ENCODE assay signal across 8 cellular contexts in genomic region chr2:86562891-86563649, GRCh38. TPM values are rescaled to one million over a fixed set of nuclear protein-coding genes. Genes with fewer than 3 reads are reported as not detected.
DNase-seq lines count a peak whose midpoint lies in the region; ATAC-seq and TF ChIP-seq lines count a peak whose summit lies in the region.

Gene CHMP3, minus strand, starts transcription at chr2:86563443. Its CDS starts 95 bp downstream, at chr2:86563348.

- peaks cover 37% of the 10 kb centered on the region for H3K36me3 Mint-ChIP-seq in activated T-helper 2 cell treated with anti-CD3 and anti-CD28 coated beads, Interferon-gamma antibody, Interleukin-2, Interleukin-4, amounts not matched to agents 10 μg/mL and 5 μg/mL and 100 μg/mL, durations not matched to agents 14 hours and 24 hours and 36 hours (ENCODE audit: low read depth)
- H3K36me3 Mint-ChIP-seq in natural killer cell, result no peaks in the 10 kb centered on the region

- H3K9me3 ChIP-seq in RWPE2 (ENCODE audit: severe bottlenecking), result no peaks in the 10 kb centered on the region

- peak within 1 kb of the TSS; percentile 90 for H3K4me3 Mint-ChIP-seq in activated T-helper 2 cell treated with anti-CD3 and anti-CD28 coated beads, Interferon-gamma antibody, Interleukin-2, Interleukin-4, amounts not matched to agents 10 μg/mL and 5 μg/mL and 100 μg/mL, durations not matched to agents 14 hours and 24 hours and 36 hours (ENCODE audit: low read depth)
- peak within 1 kb of the TSS; percentile 96 for H3K4me3 Mint-ChIP-seq in natural killer cell

- peaks cover 37% of the 10 kb centered on the region for H3K4me1 Mint-ChIP-seq in activated T-helper 2 cell treated with anti-CD3 and anti-CD28 coated beads, Interferon-gamma antibody, Interleukin-2, Interleukin-4, amounts not matched to agents 10 μg/mL and 5 μg/mL and 100 μg/mL, durations not matched to agents 14 hours and 24 hours and 36 hours (ENCODE audit: low read depth)
- H3K4me1 Mint-ChIP-seq in natural killer cell, result peaks cover 28 to 34% of the 10 kb centered on the region in 2 donors

- H3K4me3 ChIP-seq in RWPE2 (ENCODE audit: severe bottlenecking) (peak within 1 kb of the TSS; percentile 72), fibroblast of mammary gland (ENCODE audit: control insufficient read depth, low read depth, low read length) (peak within 1 kb of the TSS; percentile 92)

- TF ChIP-seq CTCF in RWPE2 (IDR thresholded peaks at IDR 0.05; ENCODE audit: poor library complexity, severe bottlenecking), result no peak
- TF ChIP-seq CTCF in fibroblast of mammary gland (conservative IDR thresholded peaks at IDR 0.05; ENCODE audit: control insufficient read depth, insufficient read depth, low read depth, low read length), result no peak
- no peak for TF ChIP-seq CTCF in natural killer cell (IDR thresholded peaks at IDR 0.05)

- H3K27me3 Mint-ChIP-seq in activated T-helper 2 cell treated with anti-CD3 and anti-CD28 coated beads, Interferon-gamma antibody, Interleukin-2, Interleukin-4, amounts not matched to agents 10 μg/mL and 5 μg/mL and 100 μg/mL, durations not matched to agents 14 hours and 24 hours and 36 hours (ENCODE audit: low read depth), result no peaks in the 10 kb centered on the region
- peaks cover 3 to 21% of the 10 kb centered on the region in 2 donors for H3K27me3 Mint-ChIP-seq in natural killer cell (ENCODE audit: low read depth in 2 of 2)

- H3K4me1 ChIP-seq in RWPE2 (ENCODE audit: insufficient read depth, poor library complexity, severe bottlenecking), result peaks cover 14% of the 10 kb centered on the region

- no peaks in the 10 kb centered on the region for H3K27me3 ChIP-seq in RWPE2 (ENCODE audit: insufficient read depth, poor library complexity, severe bottlenecking)

- H3K27ac Mint-ChIP-seq in activated T-helper 2 cell treated with anti-CD3 and anti-CD28 coated beads, Interferon-gamma antibody, Interleukin-2, Interleukin-4, amounts not matched to agents 10 μg/mL and 5 μg/mL and 100 μg/mL, durations not matched to agents 14 hours and 24 hours and 36 hours, result peak within 1 kb of the TSS; percentile 98
- peak within 1 kb of the TSS; percentile 96 to 99 for H3K27ac Mint-ChIP-seq in natural killer cell

- intact Hi-C loops in activated T-helper 2 cell treated with anti-CD3 and anti-CD28 coated beads, Interferon-gamma antibody, Interleukin-2, Interleukin-4, amounts not matched to agents 10 μg/mL and 5 μg/mL and 100 μg/mL, durations not matched to agents 14 hours and 24 hours and 36 hours (cut with micrococcal nuclease), result loop anchor here (1.0 to 10.0 kb wide), 4 partner anchors 21 to 368 kb away; partner anchors contain the start of genes IMMT, KDM3A, MRPL35 and RNF103
- intact Hi-C loops in natural killer cell (cut with micrococcal nuclease), result loop anchor here (1.0 to 2.0 kb wide), 2 partner anchors 60 to 121 kb away; partner anchors contain the start of gene RNF103

- peak within 1 kb of the TSS; percentile 81 for H3K27ac ChIP-seq in RWPE2 (ENCODE audit: poor library complexity, severe bottlenecking)

- DNase-seq in EH (ENCODE audit: low read depth) (peak; percentile 97), H4 (ENCODE audit: low spot score) (peak; percentile 96), LoVo (ENCODE audit: low spot score) (peak; percentile 96), RWPE2 (ENCODE audit: low spot score) (peak; percentile 94), fibroblast of mammary gland (ENCODE audit: low read depth) (peak; percentile 97), natural killer cell (peak; percentile 95)
- DNase-seq in activated T-helper 2 cell treated with anti-CD3 and anti-CD28 coated beads, Interferon-gamma antibody, Interleukin-2, Interleukin-4, amounts not matched to agents 10 μg/mL and 5 μg/mL and 100 μg/mL, durations not matched to agents 14 hours and 24 hours and 36 hours (ENCODE audit: low spot score), result peak; percentile 96
- DNase-seq in stimulated activated naive CD4-positive, alpha-beta T cell treated with Interleukin-2 at 50 U/mL for 16 hours (lab: John Stamatoyannopoulos, UW), result peak; percentile 94

- H3K9me3 Mint-ChIP-seq in activated T-helper 2 cell treated with anti-CD3 and anti-CD28 coated beads, Interferon-gamma antibody, Interleukin-2, Interleukin-4, amounts not matched to agents 10 μg/mL and 5 μg/mL and 100 μg/mL, durations not matched to agents 14 hours and 24 hours and 36 hours, result peaks cover 9% of the 10 kb centered on the region
- no peaks in the 10 kb centered on the region for H3K9me3 Mint-ChIP-seq in natural killer cell

- peaks cover 5% of the 10 kb centered on the region for H3K36me3 ChIP-seq in RWPE2 (ENCODE audit: low read depth)

- ATAC-seq in RWPE2 (ENCODE audit: low read depth) (peak; percentile 88), natural killer cell (peak; percentile 86 to 94 (median 88))

RNA-seq across cellular contexts. Expression of gene CHMP3, which starts in this region (rescaled TPM):
- 69.2 and 72.1 TPM in 2 replicates for total RNA-seq in H4 (2014; rRNA removed; shearing (Covaris generic))
- total RNA-seq in activated T-helper 2 cell treated with anti-CD3 and anti-CD28 coated beads, Interferon-gamma antibody, Interleukin-2, Interleukin-4, amounts not matched to agents 10 μg/mL and 5 μg/mL and 100 μg/mL, durations not matched to agents 14 hours and 24 hours and 36 hours, result 31.4 and 33.6 TPM in 2 replicates
- total RNA-seq in natural killer cell, result 10 to 100 TPM; 47.4 to 50.3 (median 49.3) TPM

Comparison
In these comparisons a context has a peak if more than half of its experiments do, and no peak if none do; other contexts are left out.
1. Peak in every context shown above with its lines: DNase-seq, ATAC-seq, H3K4me3 ChIP-seq and H3K27ac ChIP-seq.